33 cellular contexts compared by ENCODE assay signal in the genomic region with DNA sequence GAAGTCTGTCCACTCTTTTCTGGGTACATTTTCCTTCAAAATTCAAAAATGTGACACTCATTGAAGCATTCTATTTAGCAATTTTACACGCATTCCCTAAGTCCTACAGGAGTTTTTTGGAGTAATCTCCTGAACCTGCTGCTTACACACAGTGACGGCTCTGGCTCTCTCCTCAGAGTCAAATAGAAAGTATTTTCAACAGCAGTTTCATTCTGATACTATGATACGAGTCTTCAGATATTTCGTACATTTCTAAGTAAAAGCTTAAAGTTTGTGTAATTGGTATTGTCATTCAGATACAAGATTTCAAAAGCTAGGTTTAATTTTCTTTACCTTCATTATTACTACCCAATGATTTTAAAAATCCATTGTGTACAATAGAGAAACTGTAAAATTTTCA. TPM values are rescaled to one million over a fixed set of nuclear protein-coding genes. Genes with fewer than 3 reads are reported as not detected.
DNase-seq lines count a peak whose midpoint lies in the region; ATAC-seq and TF ChIP-seq lines count a peak whose summit lies in the region.
"Had no signal": no experiment of that assay in that cellular context is flagged by ENCODE, and none has a peak within 500 bp of the region (broad histone marks: within the 10 kb centered on the region; RNA-seq: fewer than 3 reads in every experiment).

No MANE protein-coding gene starts in this region.

- H3K27me3 Mint-ChIP-seq in activated CD4-positive, alpha-beta T cell treated with anti-CD3 and anti-CD28 coated beads for 36 hours, result peaks cover 17% of the 10 kb centered on the region

- intact Hi-C loops in activated CD4-positive, alpha-beta T cell treated with anti-CD3 and anti-CD28 coated beads for 36 hours (cut with DNase I, micrococcal nuclease), result no loop called here
- intact Hi-C loops in lower leg skin (cut with DNase I; ENCODE audit: low total_unique reads) (no loop called here), cardiac septum (cut with DNase I) (no loop called here)

- WGBS in lower leg skin, 2 donors, result 92 to 94% methylated on average over 4 of the region's 4 CpGs

- no peak for TF ChIP-seq POLR2A in lower leg skin (IDR thresholded peaks at IDR 0.05)

- no peaks in the 10 kb centered on the region for H3K36me3 Mint-ChIP-seq in activated CD4-positive, alpha-beta T cell treated with anti-CD3 and anti-CD28 coated beads for 36 hours (ENCODE audit: low read depth)
- no peaks in the 10 kb centered on the region for H3K36me3 Mint-ChIP-seq in stimulated activated effector memory CD8-positive, alpha-beta T cell treated with anti-CD3 and anti-CD28 coated beads, Interleukin-12 subunit alpha, Interleukin-12 subunit beta, amount 100 ng/mL, for 72 hours
- H3K36me3 Mint-ChIP-seq: CD14-positive monocyte; CD4-positive, alpha-beta memory T cell; CD4-positive, CD25-positive, alpha-beta regulatory T cell; CD8-positive, alpha-beta memory T cell; CD8-positive, alpha-beta T cell had no signal

- POLR2A ChIA-PET in activated CD4-positive, alpha-beta T cell treated with anti-CD3 and anti-CD28 coated beads for 36 hours (lab: Charles Lee), result no interaction called here

- no peak for DNase-seq in activated CD4-positive, alpha-beta T cell treated with anti-CD3 and anti-CD28 coated beads for 36 hours
- no peak for DNase-seq in activated CD4-positive, alpha-beta T cell treated with anti-CD3 and anti-CD28 coated beads, Interleukin-2, amount 50 U/mL, for 1 hour
- no peak for DNase-seq in stimulated activated effector memory CD8-positive, alpha-beta T cell treated with anti-CD3 and anti-CD28 coated beads, Interleukin-12 subunit alpha, Interleukin-12 subunit beta, amount 100 ng/mL, for 72 hours (ENCODE audit: low spot score in 2 of 2)
- DNase-seq in lower leg skin (ENCODE audit: low spot score in 2 of 2), result no peak
- DNase-seq in cardiac septum (ENCODE audit: low spot score), result no peak
- DNase-seq: 8988T; ACHN; AML-193; BE2C; C1 segment of cervical spinal cord; Caco-2; Calu3; CD4-positive, alpha-beta memory T cell; CD4-positive, alpha-beta T cell; CD4-positive, CD25-positive, alpha-beta regulatory T cell; CD8-positive, alpha-beta memory T cell; CD8-positive, alpha-beta T cell; COR-L47; DMS 273 treated with DMSO at 0.1 percent for 48 hours; DMS153; DMS53; DMS79; DMS79 treated with DMSO at 0.1 percent for 48 hours; DND-41; EL had no signal

- no peak overlapping the region for H3K4me3 Mint-ChIP-seq in activated CD4-positive, alpha-beta T cell treated with anti-CD3 and anti-CD28 coated beads for 36 hours
- H3K4me3 Mint-ChIP-seq in stimulated activated effector memory CD8-positive, alpha-beta T cell treated with anti-CD3 and anti-CD28 coated beads, Interleukin-12 subunit alpha, Interleukin-12 subunit beta, amount 100 ng/mL, for 72 hours, result no peak overlapping the region
- H3K4me3 Mint-ChIP-seq: B cell; CD14-positive monocyte; CD4-positive, alpha-beta memory T cell; CD4-positive, alpha-beta T cell; CD4-positive, CD25-positive, alpha-beta regulatory T cell; CD8-positive, alpha-beta memory T cell; CD8-positive, alpha-beta T cell had no signal

- ATAC-seq in activated CD4-positive, alpha-beta T cell treated with anti-CD3 and anti-CD28 coated beads for 36 hours, result peak; percentile 23
- ATAC-seq in GM18868 (IDR thresholded peaks at IDR 0.05; ENCODE audit: unreplicated experiment), result peak; percentile 64
- ATAC-seq in stimulated activated effector memory CD8-positive, alpha-beta T cell treated with anti-CD3 and anti-CD28 coated beads, Interleukin-12 subunit alpha, Interleukin-12 subunit beta, amount 100 ng/mL, for 72 hours, result peak; percentile 36
- ATAC-seq: CD8-positive, alpha-beta T cell had no signal

- no peak overlapping the region for H3K27ac Mint-ChIP-seq in activated CD4-positive, alpha-beta T cell treated with anti-CD3 and anti-CD28 coated beads for 36 hours
- no peak overlapping the region for H3K27ac Mint-ChIP-seq in stimulated activated effector memory CD8-positive, alpha-beta T cell treated with anti-CD3 and anti-CD28 coated beads, Interleukin-12 subunit alpha, Interleukin-12 subunit beta, amount 100 ng/mL, for 72 hours
- H3K27ac Mint-ChIP-seq: B cell; CD14-positive monocyte; CD4-positive, alpha-beta memory T cell; CD4-positive, alpha-beta T cell; CD4-positive, CD25-positive, alpha-beta regulatory T cell; CD8-positive, alpha-beta memory T cell; CD8-positive, alpha-beta T cell had no signal

- no peaks in the 10 kb centered on the region for H3K9me3 Mint-ChIP-seq in activated CD4-positive, alpha-beta T cell treated with anti-CD3 and anti-CD28 coated beads for 36 hours (ENCODE audit: low read depth)
- H3K9me3 Mint-ChIP-seq in stimulated activated effector memory CD8-positive, alpha-beta T cell treated with anti-CD3 and anti-CD28 coated beads, Interleukin-12 subunit alpha, Interleukin-12 subunit beta, amount 100 ng/mL, for 72 hours, result peaks cover 5% of the 10 kb centered on the region
- H3K9me3 Mint-ChIP-seq: CD14-positive monocyte; CD4-positive, alpha-beta T cell; CD4-positive, CD25-positive, alpha-beta regulatory T cell; CD8-positive, alpha-beta T cell had no signal

- H3K4me1 Mint-ChIP-seq in activated CD4-positive, alpha-beta T cell treated with anti-CD3 and anti-CD28 coated beads for 36 hours, result no peaks in the 10 kb centered on the region
- no peaks in the 10 kb centered on the region for H3K4me1 Mint-ChIP-seq in stimulated activated effector memory CD8-positive, alpha-beta T cell treated with anti-CD3 and anti-CD28 coated beads, Interleukin-12 subunit alpha, Interleukin-12 subunit beta, amount 100 ng/mL, for 72 hours
- H3K4me1 Mint-ChIP-seq: B cell; CD14-positive monocyte; CD4-positive, alpha-beta memory T cell; CD4-positive, CD25-positive, alpha-beta regulatory T cell; CD8-positive, alpha-beta memory T cell had no signal

- CTCF ChIA-PET in activated CD4-positive, alpha-beta T cell treated with anti-CD3 and anti-CD28 coated beads for 36 hours (lab: Charles Lee), result interaction anchor here (0.7 kb wide), 1 partner anchor 11 kb away, joined by 3 read pairs; no protein-coding TSS in a partner anchor

- TF ChIP-seq CTCF in lower leg skin (IDR thresholded peaks at IDR 0.05), result no peak

- H3K4me3 ChIP-seq in lower leg skin (ENCODE audit: low read depth, poor library complexity, severe bottlenecking), result no peak overlapping the region
- H3K4me3 ChIP-seq: A549; BLaER1; BLaER1 treated with 17β-estradiol and CSF1 and Interleukin-3, amounts not matched to agents 10 nM and 100 nM had no signal

RNA-seq across cellular contexts. Expression of a gene that starts 36.4 kb away (rescaled TPM):
- not detected for total RNA-seq in activated CD4-positive, alpha-beta T cell treated with anti-CD3 and anti-CD28 coated beads for 36 hours
- total RNA-seq in lower leg skin, result 1 to 10 TPM in 1 of 4 donors, not detected in 3; 1.3 TPM
- not detected for total RNA-seq in cardiac septum
- total RNA-seq: A172; A673; B cell; Calu3; CD4-positive, alpha-beta memory T cell; CD4-positive, alpha-beta T cell; CD4-positive, CD25-positive, alpha-beta regulatory T cell; CD8-positive, alpha-beta memory T cell; CD8-positive, alpha-beta T cell had no signal
